ENCODE assay signal across 1 cellular context in the genomic region with DNA sequence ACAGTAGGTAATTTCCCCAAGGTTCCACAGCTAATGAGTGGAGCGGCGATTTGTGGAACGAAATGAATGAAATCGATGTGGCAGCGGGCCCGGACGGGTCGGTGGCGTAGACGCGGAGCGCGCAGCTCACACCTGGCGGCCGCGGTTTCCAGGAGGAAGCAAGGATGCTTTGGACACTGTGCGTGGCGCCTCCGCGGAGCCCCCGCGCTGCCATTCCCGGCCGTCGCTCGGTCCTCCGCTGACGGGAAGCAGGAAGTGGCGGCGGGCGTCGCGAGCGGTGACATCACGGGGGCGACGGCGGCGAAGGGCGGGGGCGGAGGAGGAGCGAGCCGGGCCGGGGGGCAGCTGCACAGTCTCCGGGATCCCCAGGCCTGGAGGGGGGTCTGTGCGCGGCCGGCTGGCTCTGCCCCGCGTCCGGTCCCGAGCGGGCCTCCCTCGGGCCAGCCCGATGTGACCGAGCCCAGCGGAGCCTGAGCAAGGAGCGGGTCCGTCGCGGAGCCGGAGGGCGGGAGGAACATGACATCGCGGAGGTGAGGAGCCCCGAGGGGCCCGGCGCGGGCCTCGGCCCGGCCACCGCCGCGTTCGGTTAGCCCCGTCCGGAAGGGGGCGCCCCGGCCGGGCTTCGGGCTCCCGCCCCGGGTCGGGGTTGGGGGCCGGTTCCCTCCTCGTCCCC.
A peak's percentile ranks its signal among the peaks of the same experiment; 100 is the strongest.
TF ChIP-seq lines count a peak whose summit lies in the region.

TSS of gene PTPN11 (plus strand) at position 352 of the 673 bp plus-strand sequence. CDS start at position 517, 165 bp downstream.

TF ChIP-seq in HepG2, 621 proteins besides CTCF, POLR2A, EP300 and RAD21 (continued from another document and continues in another):
- TF ChIP-seq HNF1B (CRISPR knock-in tag; IDR thresholded peaks at IDR 0.05) (peak; percentile 78), ZC3H4 (CRISPR knock-in tag; IDR thresholded peaks at IDR 0.05; ENCODE audit: borderline replicate concordance) (no peak), ZNF329 (CRISPR knock-in tag; IDR thresholded peaks at IDR 0.05; ENCODE audit: low read depth) (no peak), CENPX (CRISPR knock-in tag; IDR thresholded peaks at IDR 0.05) (no peak), POGZ (CRISPR knock-in tag; IDR thresholded peaks at IDR 0.05) (peak; percentile 91), STAT5B (CRISPR knock-in tag; IDR thresholded peaks at IDR 0.05) (0 out of 2 replicates have a peak, but pooled peaks have one; percentile 23), ZBTB38 (CRISPR knock-in tag; IDR thresholded peaks at IDR 0.05) (peak; percentile 81), ZNF850 (CRISPR knock-in tag; conservative IDR thresholded peaks at IDR 0.05) (peak; percentile 58; the same call in 1 of the 2 replicates), HBP1 (CRISPR knock-in tag; IDR thresholded peaks at IDR 0.05; ENCODE audit: low read depth) (peak; percentile 97; the same call in 1 of the 2 replicates), PITX1 (CRISPR knock-in tag; IDR thresholded peaks at IDR 0.05) (peak; percentile 43), ZNF674 (CRISPR knock-in tag; IDR thresholded peaks at IDR 0.05; ENCODE audit: low read depth) (no peak), PAF1 (CRISPR knock-in tag; IDR thresholded peaks at IDR 0.05) (no peak), ZBTB21 (CRISPR knock-in tag; IDR thresholded peaks at IDR 0.05) (no peak), NR3C1 (CRISPR knock-in tag; IDR thresholded peaks at IDR 0.05) (no peak), TFAP4 (IDR thresholded peaks at IDR 0.05; ENCODE audit: borderline replicate concordance, low read depth) (peak; percentile 36; the same call in 1 of the 2 replicates), ZNF772 (CRISPR knock-in tag; IDR thresholded peaks at IDR 0.05) (peak; percentile 55; the same call in 1 of the 2 replicates), ZSCAN22 (CRISPR knock-in tag; IDR thresholded peaks at IDR 0.05) (no peak), HDAC6 (IDR thresholded peaks at IDR 0.05; ENCODE audit: low read depth, low read length) (no peak), MXI1 (IDR thresholded peaks at IDR 0.05; ENCODE audit: borderline replicate concordance, low read depth, low read length) (peak; percentile 83; the same call in 2 of the 3 replicates), HES4 (CRISPR knock-in tag; IDR thresholded peaks at IDR 0.05; ENCODE audit: borderline replicate concordance) (no peak), ZNF792 (CRISPR knock-in tag; IDR thresholded peaks at IDR 0.05) (peak; percentile 47; the same call in 1 of the 2 replicates), ZNF589 (CRISPR knock-in tag; conservative IDR thresholded peaks at IDR 0.05) (no peak), ZNF10 (CRISPR knock-in tag; IDR thresholded peaks at IDR 0.05; ENCODE audit: borderline replicate concordance, low read depth) (no peak), ADNP (CRISPR knock-in tag; IDR thresholded peaks at IDR 0.05) (no peak), ZMAT3 (CRISPR knock-in tag; conservative IDR thresholded peaks at IDR 0.05) (0 out of 2 replicates have a peak, but pooled peaks have one; percentile 31), ZNF235 (CRISPR knock-in tag; IDR thresholded peaks at IDR 0.05; ENCODE audit: borderline replicate concordance) (0 out of 2 replicates have a peak, but pooled peaks have one; percentile 16), ZNF256 (CRISPR knock-in tag; conservative IDR thresholded peaks at IDR 0.05) (no peak), JARID2 (CRISPR knock-in tag; IDR thresholded peaks at IDR 0.05; ENCODE audit: insufficient replicate concordance) (no peak), HOXA3 (CRISPR knock-in tag; IDR thresholded peaks at IDR 0.05) (peak; percentile 96), ZFP36L2 (CRISPR knock-in tag; IDR thresholded peaks at IDR 0.05) (no peak), ZBTB2 (CRISPR knock-in tag; IDR thresholded peaks at IDR 0.05; ENCODE audit: low read depth) (peak; percentile 93), ZBTB46 (CRISPR knock-in tag; IDR thresholded peaks at IDR 0.05; ENCODE audit: borderline replicate concordance) (no peak), HMGA1 (CRISPR knock-in tag; conservative IDR thresholded peaks at IDR 0.05) (no peak), MIXL1 (CRISPR knock-in tag; IDR thresholded peaks at IDR 0.05) (no peak), SRSF4 (IDR thresholded peaks at IDR 0.05; ENCODE audit: low read depth, low read length, poor library complexity, severe bottlenecking) (no peak), MYNN (CRISPR knock-in tag; IDR thresholded peaks at IDR 0.05; ENCODE audit: low read depth) (no peak), CREB1 (IDR thresholded peaks at IDR 0.05) (peak; percentile 97), CREB1 (CRISPR knock-in tag; IDR thresholded peaks at IDR 0.05) (peak; percentile 97)
- TF ChIP-seq, protein P1, sequence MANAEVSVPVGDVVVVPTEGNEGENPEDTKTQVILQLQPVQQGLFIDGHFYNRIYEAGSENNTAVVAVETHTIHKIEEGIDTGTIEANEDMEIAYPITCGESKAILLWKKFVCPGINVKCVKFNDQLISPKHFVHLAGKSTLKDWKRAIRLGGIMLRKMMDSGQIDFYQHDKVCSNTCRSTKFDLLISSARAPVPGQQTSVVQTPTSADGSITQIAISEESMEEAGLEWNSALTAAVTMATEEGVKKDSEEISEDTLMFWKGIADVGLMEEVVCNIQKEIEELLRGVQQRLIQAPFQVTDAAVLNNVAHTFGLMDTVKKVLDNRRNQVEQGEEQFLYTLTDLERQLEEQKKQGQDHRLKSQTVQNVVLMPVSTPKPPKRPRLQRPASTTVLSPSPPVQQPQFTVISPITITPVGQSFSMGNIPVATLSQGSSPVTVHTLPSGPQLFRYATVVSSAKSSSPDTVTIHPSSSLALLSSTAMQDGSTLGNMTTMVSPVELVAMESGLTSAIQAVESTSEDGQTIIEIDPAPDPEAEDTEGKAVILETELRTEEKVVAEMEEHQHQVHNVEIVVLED (CRISPR knock-in tag; IDR thresholded peaks at IDR 0.05; ENCODE audit: borderline replicate concordance): peak; percentile 87
- TF ChIP-seq, protein P2, sequence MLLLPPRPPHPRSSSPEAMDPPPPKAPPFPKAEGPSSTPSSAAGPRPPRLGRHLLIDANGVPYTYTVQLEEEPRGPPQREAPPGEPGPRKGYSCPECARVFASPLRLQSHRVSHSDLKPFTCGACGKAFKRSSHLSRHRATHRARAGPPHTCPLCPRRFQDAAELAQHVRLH (CRISPR knock-in tag; IDR thresholded peaks at IDR 0.05; ENCODE audit: borderline replicate concordance, low read depth): peak; percentile 73; the same call in 1 of the 2 replicates
- TF ChIP-seq, protein P3, sequence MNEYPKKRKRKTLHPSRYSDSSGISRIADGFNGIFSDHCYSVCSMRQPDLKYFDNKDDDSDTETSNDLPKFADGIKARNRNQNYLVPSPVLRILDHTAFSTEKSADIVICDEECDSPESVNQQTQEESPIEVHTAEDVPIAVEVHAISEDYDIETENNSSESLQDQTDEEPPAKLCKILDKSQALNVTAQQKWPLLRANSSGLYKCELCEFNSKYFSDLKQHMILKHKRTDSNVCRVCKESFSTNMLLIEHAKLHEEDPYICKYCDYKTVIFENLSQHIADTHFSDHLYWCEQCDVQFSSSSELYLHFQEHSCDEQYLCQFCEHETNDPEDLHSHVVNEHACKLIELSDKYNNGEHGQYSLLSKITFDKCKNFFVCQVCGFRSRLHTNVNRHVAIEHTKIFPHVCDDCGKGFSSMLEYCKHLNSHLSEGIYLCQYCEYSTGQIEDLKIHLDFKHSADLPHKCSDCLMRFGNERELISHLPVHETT (CRISPR knock-in tag; conservative IDR thresholded peaks at IDR 0.05): peak; percentile 88
- TF ChIP-seq, protein P4, sequence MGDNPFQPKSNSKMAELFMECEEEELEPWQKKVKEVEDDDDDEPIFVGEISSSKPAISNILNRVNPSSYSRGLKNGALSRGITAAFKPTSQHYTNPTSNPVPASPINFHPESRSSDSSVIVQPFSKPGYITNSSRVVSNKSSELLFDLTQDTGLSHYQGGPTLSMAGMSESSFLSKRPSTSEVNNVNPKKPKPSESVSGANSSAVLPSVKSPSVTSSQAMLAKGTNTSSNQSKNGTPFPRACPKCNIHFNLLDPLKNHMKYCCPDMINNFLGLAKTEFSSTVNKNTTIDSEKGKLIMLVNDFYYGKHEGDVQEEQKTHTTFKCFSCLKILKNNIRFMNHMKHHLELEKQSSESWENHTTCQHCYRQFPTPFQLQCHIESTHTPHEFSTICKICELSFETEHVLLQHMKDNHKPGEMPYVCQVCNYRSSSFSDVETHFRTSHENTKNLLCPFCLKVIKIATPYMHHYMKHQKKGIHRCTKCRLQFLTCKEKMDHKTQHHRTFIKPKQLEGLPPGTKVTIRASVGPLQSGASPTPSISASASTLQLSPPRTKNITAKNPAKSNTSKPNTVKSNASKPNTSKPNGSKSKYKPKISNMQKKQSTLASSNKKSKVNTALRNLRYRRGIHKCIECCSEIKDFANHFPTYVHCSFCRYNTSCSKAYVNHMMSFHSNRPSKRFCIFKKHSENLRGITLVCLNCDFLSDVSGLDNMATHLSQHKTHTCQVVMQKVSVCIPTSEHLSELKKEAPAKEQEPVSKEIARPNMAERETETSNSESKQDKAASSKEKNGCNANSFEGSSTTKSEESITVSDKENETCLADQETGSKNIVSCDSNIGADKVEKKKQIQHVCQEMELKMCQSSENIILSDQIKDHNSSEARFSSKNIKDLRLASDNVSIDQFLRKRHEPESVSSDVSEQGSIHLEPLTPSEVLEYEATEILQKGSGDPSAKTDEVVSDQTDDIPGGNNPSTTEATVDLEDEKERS (CRISPR knock-in tag; IDR thresholded peaks at IDR 0.05): no peak
- TF ChIP-seq, protein P5, sequence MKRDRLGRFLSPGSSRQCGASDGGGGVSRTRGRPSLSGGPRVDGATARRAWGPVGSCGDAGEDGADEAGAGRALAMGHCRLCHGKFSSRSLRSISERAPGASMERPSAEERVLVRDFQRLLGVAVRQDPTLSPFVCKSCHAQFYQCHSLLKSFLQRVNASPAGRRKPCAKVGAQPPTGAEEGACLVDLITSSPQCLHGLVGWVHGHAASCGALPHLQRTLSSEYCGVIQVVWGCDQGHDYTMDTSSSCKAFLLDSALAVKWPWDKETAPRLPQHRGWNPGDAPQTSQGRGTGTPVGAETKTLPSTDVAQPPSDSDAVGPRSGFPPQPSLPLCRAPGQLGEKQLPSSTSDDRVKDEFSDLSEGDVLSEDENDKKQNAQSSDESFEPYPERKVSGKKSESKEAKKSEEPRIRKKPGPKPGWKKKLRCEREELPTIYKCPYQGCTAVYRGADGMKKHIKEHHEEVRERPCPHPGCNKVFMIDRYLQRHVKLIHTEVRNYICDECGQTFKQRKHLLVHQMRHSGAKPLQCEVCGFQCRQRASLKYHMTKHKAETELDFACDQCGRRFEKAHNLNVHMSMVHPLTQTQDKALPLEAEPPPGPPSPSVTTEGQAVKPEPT (CRISPR knock-in tag; IDR thresholded peaks at IDR 0.05; ENCODE audit: low read depth): peak; percentile 64; the same call in 1 of the 2 replicates
- TF ChIP-seq, protein P6, sequence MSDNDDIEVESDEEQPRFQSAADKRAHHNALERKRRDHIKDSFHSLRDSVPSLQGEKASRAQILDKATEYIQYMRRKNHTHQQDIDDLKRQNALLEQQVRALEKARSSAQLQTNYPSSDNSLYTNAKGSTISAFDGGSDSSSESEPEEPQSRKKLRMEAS (IDR thresholded peaks at IDR 0.05): peak; percentile 78
